Comparison of ENCODE assay signal across 7 cellular contexts in genomic region chr4:39354178-39354503, GRCh38. TPM values are rescaled to one million over a fixed set of nuclear protein-coding genes. Genes with fewer than 3 reads are reported as not detected.
A peak's percentile ranks its signal among the peaks of the same experiment; 100 is the strongest.
DNase-seq lines count a peak whose midpoint lies in the region; ATAC-seq and TF ChIP-seq lines count a peak whose summit lies in the region.

No MANE protein-coding gene starts in this region.

- H3K27ac Mint-ChIP-seq in activated naive CD8-positive, alpha-beta T cell treated with anti-CD3 and anti-CD28 coated beads, Interleukin-2, amount 10 ng/mL, durations not matched to agents 7 days and 5 days = peak overlapping the region; percentile 99

- H3K4me3 ChIP-seq in IMR-90 (ENCODE audit: insufficient read depth, low read depth, low read length) (no peak overlapping the region), suprapubic skin (peak overlapping the region; percentile 39)

- TF ChIP-seq CTCF in IMR-90 (conservative IDR thresholded peaks at IDR 0.05; ENCODE audit: low read depth, low read length) (no peak), suprapubic skin (IDR thresholded peaks at IDR 0.05) (no peak)

- peaks cover 49% of the 10 kb centered on the region for H3K4me1 Mint-ChIP-seq in activated naive CD8-positive, alpha-beta T cell treated with anti-CD3 and anti-CD28 coated beads, Interleukin-2, amount 10 ng/mL, durations not matched to agents 7 days and 5 days

- POLR2A ChIA-PET in IMR-90 (lab: Charles Lee; ENCODE audit: unreplicated experiment) = interaction anchor here (0.5 kb wide), 1 partner anchor 344 kb away, joined by 3 read pairs; the partner anchor contains the start of gene UBE2K
- POLR2A ChIA-PET in activated naive CD8-positive, alpha-beta T cell treated with anti-CD3 and anti-CD28 coated beads, Interleukin-2, amount 10 ng/mL, durations not matched to agents 7 days and 5 days (lab: Charles Lee) = interaction anchor here (0.6 to 3.7 kb wide), 3 partner anchors 11 to 1353 kb away, joined by 3 to 42 read pairs (median 3); partner anchors contain the start of gene RFC1

- CTCF ChIA-PET in IMR-90 (lab: Yijun Ruan, JAX) = no interaction called here

- no peak for TF ChIP-seq EP300 in suprapubic skin (IDR thresholded peaks at IDR 0.05)

- no peak overlapping the region for H2AK9ac ChIP-seq in IMR-90 (replicated peaks; ENCODE audit: low read depth, low read length, poor library complexity)

- WGBS in IMR-90 (ENCODE audit: extremely low coverage in 2 of 2, insufficient read length in 1 of 2), 2 experiments = no CpG with 5 or more reads among the region's 1 CpG
- WGBS in suprapubic skin = 11% methylated on average over 1 of the region's 1 CpG

- H4K91ac ChIP-seq in IMR-90 (ENCODE audit: insufficient read depth, low read depth, low read length) = no peak overlapping the region

- peaks cover 35% of the 10 kb centered on the region for H3K36me3 Mint-ChIP-seq in activated naive CD8-positive, alpha-beta T cell treated with anti-CD3 and anti-CD28 coated beads, Interleukin-2, amount 10 ng/mL, durations not matched to agents 7 days and 5 days

- no peak overlapping the region for H2AFZ ChIP-seq in IMR-90 (replicated peaks; ENCODE audit: low read length, poor library complexity)

- dilution Hi-C loops in IMR-90 (cut with HindIII; ENCODE audit: low sequenced_read_pairs, unreplicated experiment) = no loop called here

- H3K36me3 ChIP-seq in IMR-90 (ENCODE audit: control insufficient read depth, insufficient read depth, low read length) = peaks cover 7% of the 10 kb centered on the region
- H3K36me3 ChIP-seq in suprapubic skin = peaks cover 18% of the 10 kb centered on the region

- H3K9me3 Mint-ChIP-seq in activated naive CD8-positive, alpha-beta T cell treated with anti-CD3 and anti-CD28 coated beads, Interleukin-2, amount 10 ng/mL, durations not matched to agents 7 days and 5 days = peaks cover 9% of the 10 kb centered on the region

- in situ Hi-C loops in IMR-90 (cut with MboI; ENCODE audit: low sequenced_read_pairs) = no loop called here

- DNase-seq in IMR-90 = no peak
- DNase-seq in activated naive CD8-positive, alpha-beta T cell treated with anti-CD3 and anti-CD28 coated beads, Interleukin-2, amount 10 ng/mL, durations not matched to agents 7 days and 5 days = no peak
- DNase-seq in suprapubic skin (ENCODE audit: low spot score in 2 of 2) = no peak
- no peak for DNase-seq in NAMALWA (ENCODE audit: low spot score)
- no peak for DNase-seq in mesenteric fat pad (ENCODE audit: low spot score)
- DNase-seq in NCI-H748 treated with DMSO at 0.1 percent for 48 hours (lab: John Stamatoyannopoulos, UW) = no peak

- H3K23ac ChIP-seq in IMR-90 (ENCODE audit: low read depth, low read length) = peak overlapping the region; percentile 26; the same call in 1 of the 2 replicates

- peak overlapping the region; percentile 93 for H3K4me3 Mint-ChIP-seq in activated naive CD8-positive, alpha-beta T cell treated with anti-CD3 and anti-CD28 coated beads, Interleukin-2, amount 10 ng/mL, durations not matched to agents 7 days and 5 days

- H3K79me1 ChIP-seq in IMR-90 (ENCODE audit: low read depth in 1 of 2, low read length in 2 of 2) = peaks cover 19 to 48% of the 10 kb centered on the region in 2 experiments

- H3K4me1 ChIP-seq in IMR-90 (ENCODE audit: control insufficient read depth, insufficient read depth, low read length) = peaks cover 5% of the 10 kb centered on the region
- H3K4me1 ChIP-seq in suprapubic skin = peaks cover 21% of the 10 kb centered on the region

- no peak for TF ChIP-seq RAD21 in IMR-90 (IDR thresholded peaks at IDR 0.05; ENCODE audit: low read length)

- H3K27ac ChIP-seq in IMR-90 (ENCODE audit: insufficient read depth, low read length) = no peak overlapping the region
- peak overlapping the region; percentile 23 for H3K27ac ChIP-seq in layer of hippocampus (ENCODE audit: low read depth, low read length)
- H3K27ac ChIP-seq in suprapubic skin = peak overlapping the region; percentile 73

- H3K4me2 ChIP-seq in IMR-90 (ENCODE audit: low read depth, low read length) = peak overlapping the region; percentile 94

- no peak overlapping the region for H2AK5ac ChIP-seq in IMR-90 (ENCODE audit: low read depth, low read length)

- H3K9me1 ChIP-seq in IMR-90 (ENCODE audit: insufficient read depth, low read length) = 0 out of 2 replicates have a peak, but pooled peaks cover 5% of the 10 kb centered on the region

- peak; percentile 21; the same call in 1 of the 2 replicates for ATAC-seq in IMR-90 (ENCODE audit: low read depth)
- no peak for ATAC-seq in activated naive CD8-positive, alpha-beta T cell treated with anti-CD3 and anti-CD28 coated beads, Interleukin-2, amount 10 ng/mL, durations not matched to agents 7 days and 5 days (ENCODE audit: low read depth)

- no peak overlapping the region; the same call in 2 of the 3 replicates for H2BK15ac ChIP-seq in IMR-90 (ENCODE audit: low read depth, low read length)

- peak overlapping the region; percentile 37 for H2BK5ac ChIP-seq in IMR-90 (ENCODE audit: low read depth, low read length, poor library complexity, severe bottlenecking)

- TF ChIP-seq POLR2A in IMR-90 (IDR thresholded peaks at IDR 0.05; ENCODE audit: low read depth, low read length) (no peak), suprapubic skin (IDR thresholded peaks at IDR 0.05) (no peak)

- H4K5ac ChIP-seq in IMR-90 (ENCODE audit: low read depth, low read length) = no peak overlapping the region

- 0 out of 2 replicates have a peak, but pooled peaks cover 1% of the 10 kb centered on the region for H3K9me3 ChIP-seq in IMR-90 (ENCODE audit: control insufficient read depth, insufficient read depth, low read length)
- H3K9me3 ChIP-seq in suprapubic skin = no peaks in the 10 kb centered on the region

- no peak overlapping the region for H3K56ac ChIP-seq in IMR-90 (ENCODE audit: extremely low read depth, insufficient read depth, low read length)

- no peak overlapping the region for H3K18ac ChIP-seq in IMR-90 (ENCODE audit: low read depth, low read length)

- BruUV-seq in IMR-90 (replicated peaks; lab: Mats Ljungman, UMichigan) = no TSS peak

- H3K27me3 Mint-ChIP-seq in activated naive CD8-positive, alpha-beta T cell treated with anti-CD3 and anti-CD28 coated beads, Interleukin-2, amount 10 ng/mL, durations not matched to agents 7 days and 5 days = no peaks in the 10 kb centered on the region

- H3K9ac ChIP-seq in IMR-90 (ENCODE audit: low read depth, low read length) = peak overlapping the region; percentile 14; the same call in 1 of the 2 replicates

- H2BK120ac ChIP-seq in IMR-90 (ENCODE audit: low read depth, low read length) = no peak overlapping the region

- peak overlapping the region; percentile 12; the same call in 1 of the 2 replicates for H3K14ac ChIP-seq in IMR-90 (replicated peaks; ENCODE audit: low read depth, low read length)

- peak overlapping the region in 1 of 2 experiments; percentile 20; a peak in 2 of 4 replicates for H4K8ac ChIP-seq in IMR-90 (ENCODE audit: low read depth in 2 of 2, low read length in 2 of 2)

- intact Hi-C loops in IMR-90 (cut with micrococcal nuclease) = no loop called here

- H3K4ac ChIP-seq in IMR-90 (ENCODE audit: low read depth, low read length) = no peak overlapping the region

- H4K20me1 ChIP-seq in IMR-90 (ENCODE audit: insufficient read depth, low read length) = peaks cover 9% of the 10 kb centered on the region

- H3K27me3 ChIP-seq in IMR-90 (ENCODE audit: control insufficient read depth, insufficient read depth, low read length) (no peaks in the 10 kb centered on the region), layer of hippocampus (ENCODE audit: control insufficient read depth, insufficient read depth, low read length) (no peaks in the 10 kb centered on the region), suprapubic skin (no peaks in the 10 kb centered on the region)

- H2BK20ac ChIP-seq in IMR-90 (ENCODE audit: low read depth, low read length) = no peak overlapping the region

TF ChIP-seq in IMR-90, 13 proteins besides CTCF, POLR2A, EP300 and RAD21 (continues in another document):
- TF ChIP-seq RCOR1 (IDR thresholded peaks at IDR 0.05; ENCODE audit: insufficient replicate concordance, low read length) (no peak), FOS (IDR thresholded peaks at IDR 0.05; ENCODE audit: low read depth, low read length) (no peak), NFE2L2 (IDR thresholded peaks at IDR 0.05; ENCODE audit: low read depth, low read length) (no peak), RFX5 (IDR thresholded peaks at IDR 0.05; ENCODE audit: low read depth, low read length) (no peak), MXI1 (IDR thresholded peaks at IDR 0.05; ENCODE audit: borderline replicate concordance, low read depth, low read length) (no peak), SMC3 (IDR thresholded peaks at IDR 0.05; ENCODE audit: low read depth, low read length) (no peak), ELK1 (IDR thresholded peaks at IDR 0.05; ENCODE audit: borderline replicate concordance, low read depth, low read length) (no peak), CEBPB (IDR thresholded peaks at IDR 0.05; ENCODE audit: low read depth, low read length) (no peak)

RNA-seq across cellular contexts. Expression of gene RFC1, which starts 12.0 kb away (rescaled TPM):
- total RNA-seq in IMR-90 (2012; rRNA removed) (49.3 and 57.8 TPM in 2 replicates), suprapubic skin (10 to 100 TPM; 24.9 to 40.1 (median 27.0) TPM), mesenteric fat pad (31.4 TPM)
- 15.9 and 18.4 TPM in 2 replicates for polyA plus RNA-seq in IMR-90 (2012; rRNA removed)
- polyA plus RNA-seq in IMR-90 (2012; cell fraction: cytosol; rRNA removed) = 3.0 and 3.7 TPM in 2 replicates
- 1.6 and 18.5 TPM in 2 replicates for polyA plus RNA-seq in IMR-90 (2012; cell fraction: nucleus; rRNA removed; ENCODE audit: low replicate concordance)
- 10 to 100 TPM; 74.6 to 84.5 TPM for total RNA-seq in activated naive CD8-positive, alpha-beta T cell treated with anti-CD3 and anti-CD28 coated beads, Interleukin-2, amount 10 ng/mL, durations not matched to agents 7 days and 5 days

RNA-seq across cellular contexts. Expression of gene KLB, which starts 52.6 kb away (rescaled TPM):
- not detected in 2 replicates for total RNA-seq in IMR-90 (2012; rRNA removed)
- polyA plus RNA-seq in IMR-90 (2012; rRNA removed) = not detected in 2 replicates
- polyA plus RNA-seq in IMR-90 (2012; cell fraction: cytosol; rRNA removed) = not detected in 2 replicates
- polyA plus RNA-seq in IMR-90 (2012; cell fraction: nucleus; rRNA removed; ENCODE audit: low replicate concordance) = not detected in 2 replicates
- total RNA-seq in activated naive CD8-positive, alpha-beta T cell treated with anti-CD3 and anti-CD28 coated beads, Interleukin-2, amount 10 ng/mL, durations not matched to agents 7 days and 5 days = not detected
- total RNA-seq in suprapubic skin = under 1 TPM; 0.34 to 0.76 (median 0.68) TPM
- 7.4 TPM for total RNA-seq in mesenteric fat pad
